ENCODE assay signal across 8 cellular contexts in genomic region chr1:20152599-20152930, GRCh38. TPM values are rescaled to one million over a fixed set of nuclear protein-coding genes. Genes with fewer than 3 reads are reported as not detected.
A peak's percentile ranks its signal among the peaks of the same experiment; 100 is the strongest.
DNase-seq lines count a peak whose midpoint lies in the region; ATAC-seq and TF ChIP-seq lines count a peak whose summit lies in the region.

No MANE protein-coding gene starts in this region.

- peak; percentile 9 for ATAC-seq in HG03354 (IDR thresholded peaks at IDR 0.05; ENCODE audit: poor library complexity, severe bottlenecking, unreplicated experiment)
- no peak for ATAC-seq in GM19463 (IDR thresholded peaks at IDR 0.05; ENCODE audit: unreplicated experiment)
- ATAC-seq in GM18502 (IDR thresholded peaks at IDR 0.05; ENCODE audit: poor library complexity, unreplicated experiment): no peak

- H3K27ac Mint-ChIP-seq in CD14-positive monocyte: peak overlapping the region; percentile 75 to 97 (median 95)
- peak overlapping the region in 2 of 3 experiments; percentile 35 to 55 for H3K27ac Mint-ChIP-seq in nephron

- H3K4me1 Mint-ChIP-seq in CD14-positive monocyte: peaks cover 28% of the 10 kb centered on the region
- peaks cover 10% of the 10 kb centered on the region for H3K4me1 Mint-ChIP-seq in nephron

- TF ChIP-seq POLR2A in breast epithelium (IDR thresholded peaks at IDR 0.05): no peak

- intact Hi-C loops in CD14-positive monocyte (cut with micrococcal nuclease): loop anchor here (1.0 to 5.0 kb wide), 4 partner anchors 50 to 235 kb away; no protein-coding TSS in a partner anchor
- intact Hi-C loops in breast epithelium (cut with DNase I; ENCODE audit: low total_unique reads): loop anchor here (10.0 kb wide), 1 partner anchor 238 kb away; no protein-coding TSS in a partner anchor

- peak overlapping the region in 1 of 2 donors; percentile 63 for H3K4me3 Mint-ChIP-seq in CD14-positive monocyte
- peak overlapping the region in 2 of 3 experiments; percentile 64 to 65 for H3K4me3 Mint-ChIP-seq in nephron

- no peak for DNase-seq in CD14-positive monocyte (ENCODE audit: low spot score)
- DNase-seq in breast epithelium (ENCODE audit: low spot score in 2 of 2): no peak
- no peak for DNase-seq in foreskin fibroblast
- DNase-seq in GOT3 (lab: John Stamatoyannopoulos, UW): no peak

- peak; percentile 71 for TF ChIP-seq CTCF in CD14-positive monocyte (IDR thresholded peaks at IDR 0.05)
- peak in 1 of 3 donors; percentile 0 for TF ChIP-seq CTCF in breast epithelium (IDR thresholded peaks at IDR 0.05)
- peak in 1 of 3 experiments; percentile 38 for TF ChIP-seq CTCF in nephron (IDR thresholded peaks at IDR 0.05; ENCODE audit: unreplicated experiment in 3 of 3)
- TF ChIP-seq CTCF in foreskin fibroblast (IDR thresholded peaks at IDR 0.05; ENCODE audit: low read depth, low read length): no peak

- H3K36me3 Mint-ChIP-seq in CD14-positive monocyte (no peaks in the 10 kb centered on the region), nephron (ENCODE audit: low read depth) (no peaks in the 10 kb centered on the region)

- H3K9me3 Mint-ChIP-seq in CD14-positive monocyte (peaks cover 7 to 20% (median 12%) of the 10 kb centered on the region in 7 donors), nephron (peaks cover under 1% of the 10 kb centered on the region)

- H3K9me3 ChIP-seq in breast epithelium: no peaks in the 10 kb centered on the region

- H3K27me3 ChIP-seq in breast epithelium: no peaks in the 10 kb centered on the region

- peaks cover 5 to 7% of the 10 kb centered on the region in 2 donors for H3K4me1 ChIP-seq in breast epithelium

- H3K27me3 Mint-ChIP-seq in CD14-positive monocyte (ENCODE audit: low read depth in 3 of 3) (peaks cover 5 to 17% (median 8%) of the 10 kb centered on the region in 3 donors), nephron (ENCODE audit: low read depth) (peaks cover 8% of the 10 kb centered on the region)

- H3K36me3 ChIP-seq in breast epithelium: no peaks in the 10 kb centered on the region

- peak overlapping the region in 2 of 3 donors; percentile 51 to 68 for H3K4me3 ChIP-seq in breast epithelium
- no peak overlapping the region for H3K4me3 ChIP-seq in foreskin fibroblast (ENCODE audit: low read depth in 1 of 2, low read length in 2 of 2)

- peak overlapping the region; percentile 83 to 89 for H3K27ac ChIP-seq in breast epithelium

RNA-seq across cellular contexts. Expression of gene PLA2G2F, which starts 13.4 kb away (rescaled TPM):
- not detected for polyA plus RNA-seq in CD14-positive monocyte
- not detected for total RNA-seq in breast epithelium

RNA-seq across cellular contexts. Expression of gene PLA2G2D, which starts 33.2 kb away (rescaled TPM):
- under 1 TPM in 1 of 2 donors, not detected in 1; 0.08 TPM for polyA plus RNA-seq in CD14-positive monocyte
- total RNA-seq in breast epithelium: under 1 TPM in 1 of 3 donors, not detected in 2; 0.44 TPM

RNA-seq across cellular contexts. Expression of gene UBXN10, which starts 33.3 kb away (rescaled TPM):
- under 1 TPM; 0.30 to 0.82 TPM for polyA plus RNA-seq in CD14-positive monocyte
- total RNA-seq in breast epithelium: 1 to 10 TPM; 1.3 to 6.6 (median 4.9) TPM

RNA-seq across cellular contexts. Expression of gene PLA2G2C, which starts 33.8 kb away (rescaled TPM):
- under 1 TPM in 1 of 2 donors, not detected in 1; 0.07 TPM for polyA plus RNA-seq in CD14-positive monocyte
- under 1 TPM in 1 of 3 donors, not detected in 2; 0.33 TPM for total RNA-seq in breast epithelium

Comparison
In these comparisons a context has a peak if more than half of its experiments do, and no peak if none do; other contexts are left out.
1. H3K4me3 ChIP-seq: peak in breast epithelium (2 of 3); none in foreskin fibroblast (0 of 2).